26 cellular contexts compared by ENCODE assay signal in genomic region chr17:73637866-73638265, GRCh38. TPM values are rescaled to one million over a fixed set of nuclear protein-coding genes. Genes with fewer than 3 reads are reported as not detected.
"Had no signal": no experiment of that assay in that cellular context is flagged by ENCODE, and none has a peak within 500 bp of the region (broad histone marks: within the 10 kb centered on the region; RNA-seq: fewer than 3 reads in every experiment).

No MANE protein-coding gene starts in this region.

- H3K27ac ChIP-seq: colonic mucosa, gastroesophageal sphincter, hepatocyte, parathyroid adenoma, psoas muscle, uterus had no signal

- ATAC-seq: activated naive CD4-positive, alpha-beta T cell treated with anti-CD3 and anti-CD28 coated beads, Interleukin-2, amount 50 U/mL, for 72 hours; activated T-helper 17 cell treated with anti-CD3 and anti-CD28 coated beads, Interleukin-2, amount 50 U/mL, for 72 hours; gastroesophageal sphincter; left cardiac atrium; left ventricle myocardium superior; psoas muscle had no signal

- H3K9me3 Mint-ChIP-seq: activated CD4-positive, alpha-beta memory T cell treated with anti-CD3 and anti-CD28 coated beads for 36 hours; activated CD4-positive, alpha-beta T cell treated with anti-CD3 and anti-CD28 coated beads, Interleukin-2, amount 10 ng/mL, durations not matched to agents 24 days and 14 days; activated naive CD4-positive, alpha-beta T cell treated with anti-CD3 and anti-CD28 coated beads, Interleukin-2, amount 50 U/mL, for 72 hours; activated T-helper 17 cell treated with anti-CD3 and anti-CD28 coated beads, Interleukin-2, amount 50 U/mL, for 72 hours; nephron; T-helper 2 cell treated with Interferon-gamma antibody and Interleukin-4, amounts not matched to agents 5 μg/mL and 100 μg/mL, for 36 hours had no signal

- DNase-seq: activated CD4-positive, alpha-beta memory T cell treated with anti-CD3 and anti-CD28 coated beads for 36 hours; activated CD4-positive, alpha-beta T cell treated with anti-CD3 and anti-CD28 coated beads, Interleukin-2, amount 10 ng/mL, durations not matched to agents 24 days and 14 days; activated CD8-positive, alpha-beta memory T cell treated with anti-CD3 and anti-CD28 coated beads, Interleukin-2, amount 50 U/mL, for 4 hours; activated naive CD4-positive, alpha-beta T cell; activated T-cell treated with anti-CD3 and anti-CD28 coated beads, Interleukin-2, amount 50 U/mL, for 1 hour; colonic mucosa; effector memory CD4-positive, alpha-beta T cell; erythroblast; left cardiac atrium; left ventricle myocardium superior; nucleus accumbens; stimulated activated naive CD4-positive, alpha-beta T cell treated with Interleukin-2 at 50 U/mL for 16 hours; T-helper 1 cell; trophoblast cell; uterus had no signal

- H3K9me3 ChIP-seq: colonic mucosa, gastroesophageal sphincter, psoas muscle, thoracic aorta, uterus had no signal

- H3K36me3 Mint-ChIP-seq: activated CD4-positive, alpha-beta memory T cell treated with anti-CD3 and anti-CD28 coated beads for 36 hours; activated naive CD4-positive, alpha-beta T cell treated with anti-CD3 and anti-CD28 coated beads, Interleukin-2, amount 50 U/mL, for 72 hours had no signal

- H3K36me3 ChIP-seq: colonic mucosa, gastroesophageal sphincter, thoracic aorta, uterus had no signal

- H3K4me1 Mint-ChIP-seq: activated T-helper 17 cell treated with anti-CD3 and anti-CD28 coated beads, Interleukin-2, amount 50 U/mL, for 72 hours had no signal

- H3K4me1 ChIP-seq: parathyroid adenoma, psoas muscle, uterus had no signal

- H3K4me3 Mint-ChIP-seq: activated CD4-positive, alpha-beta memory T cell treated with anti-CD3 and anti-CD28 coated beads for 36 hours; activated CD4-positive, alpha-beta T cell treated with anti-CD3 and anti-CD28 coated beads, Interleukin-2, amount 10 ng/mL, durations not matched to agents 24 days and 14 days; activated T-helper 17 cell treated with anti-CD3 and anti-CD28 coated beads, Interleukin-2, amount 50 U/mL, for 72 hours; nephron; T-helper 2 cell treated with Interferon-gamma antibody and Interleukin-4, amounts not matched to agents 5 μg/mL and 100 μg/mL, for 36 hours had no signal

- H3K4me3 ChIP-seq: colonic mucosa, gastroesophageal sphincter, hepatocyte, psoas muscle, thoracic aorta, uterus had no signal

- H3K27ac Mint-ChIP-seq: activated CD4-positive, alpha-beta memory T cell treated with anti-CD3 and anti-CD28 coated beads for 36 hours; activated CD4-positive, alpha-beta T cell treated with anti-CD3 and anti-CD28 coated beads, Interleukin-2, amount 10 ng/mL, durations not matched to agents 24 days and 14 days; activated naive CD4-positive, alpha-beta T cell treated with anti-CD3 and anti-CD28 coated beads, Interleukin-2, amount 50 U/mL, for 72 hours; activated T-helper 17 cell treated with anti-CD3 and anti-CD28 coated beads, Interleukin-2, amount 50 U/mL, for 72 hours; T-helper 2 cell treated with Interferon-gamma antibody and Interleukin-4, amounts not matched to agents 5 μg/mL and 100 μg/mL, for 36 hours had no signal

RNA-seq across cellular contexts. Expression of gene SDK2, which starts 6.4 kb away (rescaled TPM):
- total RNA-seq: dermis microvascular lymphatic vessel endothelial cell, lung microvascular endothelial cell had no signal
